25 cellular contexts compared by ENCODE assay signal in genomic region chr2:208274748-208275147, GRCh38. TPM values are rescaled to one million over a fixed set of nuclear protein-coding genes. Genes with fewer than 3 reads are reported as not detected.
DNase-seq lines count a peak whose midpoint lies in the region; ATAC-seq, FAIRE-seq and TF ChIP-seq lines count a peak whose summit lies in the region.
"Had no signal": no experiment of that assay in that cellular context is flagged by ENCODE, and none has a peak within 500 bp of the region (broad histone marks: within the 10 kb centered on the region; RNA-seq: fewer than 3 reads in every experiment).

No MANE protein-coding gene starts in this region.

- H3K27ac Mint-ChIP-seq in activated T-cell treated with anti-CD3 and anti-CD28 coated beads, Interleukin-2, amount 50 U/mL, for 72 hours, result peak overlapping the region; percentile 50
- peak overlapping the region in 2 of 3 experiments; percentile 2 to 53 for H3K27ac Mint-ChIP-seq in nephron

- no peak for ATAC-seq in activated T-cell treated with anti-CD3 and anti-CD28 coated beads, Interleukin-2, amount 50 U/mL, for 72 hours (replicated peaks in 1 of 2)
- no peak for ATAC-seq in activated CD4-positive, CD25-positive, alpha-beta regulatory T cell treated with anti-CD3 and anti-CD28 coated beads, Interleukin-2, amount 50 U/mL, for 24 hours
- no peak for ATAC-seq in pancreas

- no peak overlapping the region for H2AFZ ChIP-seq in Loucy (ENCODE audit: low read length)

- intact Hi-C loops in pancreas (cut with DNase I), result no loop called here

- peaks cover 99% of the 10 kb centered on the region for H3K79me2 ChIP-seq in Loucy (ENCODE audit: insufficient read depth, low read length)

- no peak for FAIRE-seq in pancreas (lab: Jason Lieb, UNC)
- FAIRE-seq: H1, RCC 7860 had no signal

- H3K4me1 Mint-ChIP-seq in activated T-cell treated with anti-CD3 and anti-CD28 coated beads, Interleukin-2, amount 50 U/mL, for 72 hours (ENCODE audit: low read depth), result peaks cover 26% of the 10 kb centered on the region
- H3K4me1 Mint-ChIP-seq in nephron, result peaks cover 12% of the 10 kb centered on the region

- H3K9me3 ChIP-seq in Loucy (ENCODE audit: insufficient read depth, low read depth, low read length) (no peaks in the 10 kb centered on the region), pancreas (no peaks in the 10 kb centered on the region)
- H3K9me3 ChIP-seq: SJSA1 had no signal

- TF ChIP-seq CTCF in Loucy (conservative IDR thresholded peaks at IDR 0.05; ENCODE audit: low read length) (no peak), nephron (IDR thresholded peaks at IDR 0.05; ENCODE audit: unreplicated experiment in 3 of 3) (no peak), pancreas (IDR thresholded peaks at IDR 0.05) (no peak)

- H3K36me3 Mint-ChIP-seq in activated T-cell treated with anti-CD3 and anti-CD28 coated beads, Interleukin-2, amount 50 U/mL, for 72 hours (ENCODE audit: insufficient read depth in 2 of 2), result peaks cover 13 to 40% of the 10 kb centered on the region in 2 donors
- peaks cover 77% of the 10 kb centered on the region for H3K36me3 Mint-ChIP-seq in nephron (ENCODE audit: low read depth)

- H3K4me3 ChIP-seq in Loucy (ENCODE audit: low read length, poor library complexity, severe bottlenecking), result peak overlapping the region; percentile 23
- H3K4me3 ChIP-seq in pancreas, result no peak overlapping the region
- H3K4me3 ChIP-seq: BLaER1 treated with 17β-estradiol and CSF1 and Interleukin-3, amounts not matched to agents 10 nM and 100 nM; SJSA1 had no signal

- peaks cover 63% of the 10 kb centered on the region for H3K4me1 ChIP-seq in Loucy (ENCODE audit: insufficient read depth, low read length, poor library complexity, severe bottlenecking)
- H3K4me1 ChIP-seq in pancreas, result no peaks in the 10 kb centered on the region
- H3K4me1 ChIP-seq: SJSA1 had no signal

- H3F3A ChIP-seq in Loucy (ENCODE audit: low read depth), result no peaks in the 10 kb centered on the region

- H3K9ac ChIP-seq in Loucy (ENCODE audit: low read depth, low read length, poor library complexity, severe bottlenecking), result no peak overlapping the region
- H3K9ac ChIP-seq: BLaER1 treated with 17β-estradiol and CSF1 and Interleukin-3, amounts not matched to agents 10 nM and 100 nM had no signal

- peak; percentile 5 for DNase-seq in DMS 273 (lab: John Stamatoyannopoulos, UW; ENCODE audit: unreplicated experiment)
- no peak for DNase-seq in DMS 273 treated with DMSO at 0.1 percent for 48 hours (lab: John Stamatoyannopoulos, UW)
- no peak for DNase-seq in activated T-cell treated with anti-CD3 and anti-CD28 coated beads, Interleukin-2, amount 50 U/mL, for 72 hours
- DNase-seq in activated T-cell treated with anti-CD3 and anti-CD28 coated beads for 4 hours, result no peak
- no peak for DNase-seq in pancreas
- DNase-seq: ACHN; CD4-positive, alpha-beta memory T cell; DMS53; GDM1; NCI-H1092 treated with DMSO at 0.1 percent for 48 hours; NCI-H146; NCI-H2029; NCI-H2227 treated with DMSO at 0.1 percent for 48 hours; NCI-H510A treated with DMSO at 0.1 percent for 48 hours; NCI-H748 treated with DMSO at 0.1 percent for 48 hours; OCI-M1; SW 1271 had no signal

- H3K36me3 ChIP-seq in Loucy (ENCODE audit: insufficient read depth, low read length) (peaks cover 75% of the 10 kb centered on the region), pancreas (peaks cover 5 to 37% (median 15%) of the 10 kb centered on the region in 3 donors)

- no peaks in the 10 kb centered on the region for H3K27me3 Mint-ChIP-seq in activated T-cell treated with anti-CD3 and anti-CD28 coated beads, Interleukin-2, amount 50 U/mL, for 72 hours (ENCODE audit: low read depth)
- H3K27me3 Mint-ChIP-seq in nephron (ENCODE audit: low read depth), result no peaks in the 10 kb centered on the region
- H3K27me3 Mint-ChIP-seq: CD4-positive, alpha-beta memory T cell had no signal

- H4K20me1 ChIP-seq in Loucy (ENCODE audit: insufficient read depth, low read length, poor library complexity, severe bottlenecking), result peaks cover 64% of the 10 kb centered on the region

- no peaks in the 10 kb centered on the region for H3K9me2 ChIP-seq in Loucy (replicated peaks; ENCODE audit: low read depth, low read length)

- H3K4me3 Mint-ChIP-seq in activated T-cell treated with anti-CD3 and anti-CD28 coated beads, Interleukin-2, amount 50 U/mL, for 72 hours, result no peak overlapping the region
- H3K4me3 Mint-ChIP-seq in nephron, result no peak overlapping the region

- no peaks in the 10 kb centered on the region for H3K27me3 ChIP-seq in Loucy (ENCODE audit: insufficient read depth, low read length, poor library complexity, severe bottlenecking)
- no peaks in the 10 kb centered on the region for H3K27me3 ChIP-seq in pancreas
- H3K27me3 ChIP-seq: BLaER1 treated with 17β-estradiol and CSF1 and Interleukin-3, amounts not matched to agents 10 nM and 100 nM; SJSA1 had no signal

- peak overlapping the region; percentile 56 for H3K4me2 ChIP-seq in Loucy (ENCODE audit: low read depth, low read length, poor library complexity, severe bottlenecking)
- H3K4me2 ChIP-seq: BLaER1 treated with 17β-estradiol and CSF1 and Interleukin-3, amounts not matched to agents 10 nM and 100 nM had no signal

- H3K27ac ChIP-seq in pancreas, result no peak overlapping the region
- H3K27ac ChIP-seq: 22Rv1; BLaER1 treated with 17β-estradiol and CSF1 and Interleukin-3, amounts not matched to agents 10 nM and 100 nM; SJSA1 had no signal

- H3K9me3 Mint-ChIP-seq in activated T-cell treated with anti-CD3 and anti-CD28 coated beads, Interleukin-2, amount 50 U/mL, for 72 hours, result no peaks in the 10 kb centered on the region
- peaks cover 2% of the 10 kb centered on the region for H3K9me3 Mint-ChIP-seq in nephron

RNA-seq across cellular contexts. Expression of gene PIKFYVE, which starts 8.7 kb away (rescaled TPM):
- 10 to 100 TPM; 28.8 to 29.7 TPM for total RNA-seq in activated T-cell treated with anti-CD3 and anti-CD28 coated beads, Interleukin-2, amount 50 U/mL, for 72 hours
- total RNA-seq in pancreas, result 10 to 100 TPM; 11.5 to 16.1 (median 14.2) TPM
- 1 to 10 TPM; 6.0 to 7.3 TPM for polyA plus RNA-seq in pancreas

RNA-seq across cellular contexts. Expression of gene IDH1, which starts 19.9 kb away (rescaled TPM):
- total RNA-seq in activated T-cell treated with anti-CD3 and anti-CD28 coated beads, Interleukin-2, amount 50 U/mL, for 72 hours, result 10 to 100 TPM; 18.6 to 21.4 TPM
- total RNA-seq in pancreas, result 10 to 100 TPM; 16.7 to 57.8 (median 43.1) TPM
- 10 to 100 TPM; 14.2 to 24.5 TPM for polyA plus RNA-seq in pancreas
